8 cellular contexts compared by ENCODE assay signal in genomic region chr5:115543931-115544370, GRCh38. TPM values are rescaled to one million over a fixed set of nuclear protein-coding genes. Genes with fewer than 3 reads are reported as not detected.
A peak's percentile ranks its signal among the peaks of the same experiment; 100 is the strongest.
DNase-seq lines count a peak whose midpoint lies in the region; ATAC-seq, FAIRE-seq and TF ChIP-seq lines count a peak whose summit lies in the region.

No MANE protein-coding gene starts in this region.

- H3K9me3 ChIP-seq in BLaER1 treated with 17β-estradiol and CSF1 and Interleukin-3, amounts not matched to agents 10 nM and 100 nM (replicated peaks in 1 of 11) = peaks cover 25 to 44% (median 36%) of the 10 kb centered on the region in 11 experiments
- peaks cover 9% of the 10 kb centered on the region; the same call in 1 of the 2 replicates for H3K9me3 ChIP-seq in SU-DHL-6 (ENCODE audit: insufficient read depth, low read length)
- H3K9me3 ChIP-seq in astrocyte (ENCODE audit: insufficient read depth, low read depth, low read length) = peaks cover 4% of the 10 kb centered on the region

- peaks cover 11 to 43% (median 23%) of the 10 kb centered on the region in 10 experiments for H3K4me1 ChIP-seq in BLaER1 treated with 17β-estradiol and CSF1 and Interleukin-3, amounts not matched to agents 10 nM and 100 nM
- peaks cover 11% of the 10 kb centered on the region for H3K4me1 ChIP-seq in astrocyte (ENCODE audit: insufficient read depth, low read length)

- H3K36me3 ChIP-seq in BLaER1 treated with 17β-estradiol and CSF1 and Interleukin-3, amounts not matched to agents 10 nM and 100 nM = peaks cover 27 to 51% (median 42%) of the 10 kb centered on the region in 11 experiments
- H3K36me3 ChIP-seq in SU-DHL-6 (ENCODE audit: low read length) (peaks cover 45% of the 10 kb centered on the region), astrocyte (ENCODE audit: insufficient read depth, low read length) (peaks cover 15% of the 10 kb centered on the region)

- FAIRE-seq in astrocyte (lab: Jason Lieb, UNC) = no peak

- H3K9me3 Mint-ChIP-seq in astrocyte (ENCODE audit: unreplicated experiment) = peaks cover 5% of the 10 kb centered on the region

- H3K79me2 ChIP-seq in SU-DHL-6 (ENCODE audit: insufficient read depth, low read length) = peaks cover 52% of the 10 kb centered on the region
- H3K79me2 ChIP-seq in astrocyte (ENCODE audit: insufficient read depth, low read length) = peaks cover 53% of the 10 kb centered on the region

- H3K4me3 ChIP-seq in BLaER1 treated with 17β-estradiol and CSF1 and Interleukin-3, amounts not matched to agents 10 nM and 100 nM = peak overlapping the region; percentile 86 to 100 (median 96)
- H3K4me3 ChIP-seq in SU-DHL-6 (ENCODE audit: insufficient read depth, low read length, poor library complexity, severe bottlenecking) (peak overlapping the region; percentile 99), astrocyte (ENCODE audit: insufficient read depth, low read depth, low read length) (peak overlapping the region; percentile 89), retinal pigment epithelial cell (ENCODE audit: low read length) (peak overlapping the region; percentile 83)

- peak overlapping the region; percentile 93 for H3K27ac Mint-ChIP-seq in astrocyte (ENCODE audit: unreplicated experiment)

- H3K9ac ChIP-seq in BLaER1 treated with 17β-estradiol and CSF1 and Interleukin-3, amounts not matched to agents 10 nM and 100 nM = peak overlapping the region; percentile 96 to 99 (median 99)
- H3K9ac ChIP-seq in SU-DHL-6 (ENCODE audit: low read length) = peak overlapping the region; percentile 99
- H3K9ac ChIP-seq in astrocyte (ENCODE audit: low read length) = peak overlapping the region; percentile 95

- peak overlapping the region; percentile 86 to 100 (median 98) for H3K4me2 ChIP-seq in BLaER1 treated with 17β-estradiol and CSF1 and Interleukin-3, amounts not matched to agents 10 nM and 100 nM
- H3K4me2 ChIP-seq in SU-DHL-6 (ENCODE audit: low read depth, low read length, poor library complexity, severe bottlenecking) (peak overlapping the region; percentile 71), astrocyte (ENCODE audit: low read length) (peak overlapping the region; percentile 99)

- no peak for DNase-seq in astrocyte (ENCODE audit: low read depth)
- peak; percentile 60 to 78 for DNase-seq in hippocampal formation (lab: John Stamatoyannopoulos, UW)
- DNase-seq in retinal pigment epithelial cell (ENCODE audit: low read depth) = no peak
- no peak for DNase-seq in HuH-7.5 (ENCODE audit: low spot score)

- peak overlapping the region; percentile 95 to 98 (median 98) for H3K27ac ChIP-seq in BLaER1 treated with 17β-estradiol and CSF1 and Interleukin-3, amounts not matched to agents 10 nM and 100 nM
- peak overlapping the region; percentile 88 for H3K27ac ChIP-seq in SU-DHL-6 (ENCODE audit: low read depth, low read length)
- peak overlapping the region; percentile 92 for H3K27ac ChIP-seq in astrocyte (ENCODE audit: low read depth, low read length)

- ATAC-seq in GM19324 (IDR thresholded peaks at IDR 0.05; ENCODE audit: low FRiP score, unreplicated experiment) = peak; percentile 27
- peak; percentile 15 for ATAC-seq in HG03442 (IDR thresholded peaks at IDR 0.05; ENCODE audit: unreplicated experiment)

- TF ChIP-seq CTCF in SU-DHL-6 (IDR thresholded peaks at IDR 0.05; ENCODE audit: insufficient read depth, low read length, poor library complexity, severe bottlenecking) (no peak), astrocyte (IDR thresholded peaks at IDR 0.05; ENCODE audit: insufficient read depth, low read depth, low read length) (no peak), retinal pigment epithelial cell (conservative IDR thresholded peaks at IDR 0.05; ENCODE audit: low read depth, low read length) (no peak)

- peaks cover 4% of the 10 kb centered on the region for H3K36me3 Mint-ChIP-seq in astrocyte (ENCODE audit: low read depth, unreplicated experiment)

- peaks cover 28 to 55% (median 46%) of the 10 kb centered on the region in 11 experiments for H4K20me1 ChIP-seq in BLaER1 treated with 17β-estradiol and CSF1 and Interleukin-3, amounts not matched to agents 10 nM and 100 nM
- H4K20me1 ChIP-seq in SU-DHL-6 (ENCODE audit: low read depth, low read length) (peaks cover 27% of the 10 kb centered on the region), astrocyte (ENCODE audit: insufficient read depth, low read length) (peaks cover 50% of the 10 kb centered on the region)

- no peaks in the 10 kb centered on the region for H3K27me3 Mint-ChIP-seq in astrocyte (ENCODE audit: low read depth, unreplicated experiment)

- H3K4me1 Mint-ChIP-seq in astrocyte (ENCODE audit: low read depth, unreplicated experiment) = peaks cover 7% of the 10 kb centered on the region

- H3K4me3 Mint-ChIP-seq in astrocyte (ENCODE audit: unreplicated experiment) = peak overlapping the region; percentile 98

- H3K9me2 ChIP-seq in SU-DHL-6 (replicated peaks; ENCODE audit: insufficient read depth, low read length) = no peaks in the 10 kb centered on the region

- H2AFZ ChIP-seq in SU-DHL-6 (ENCODE audit: low read depth, low read length, severe bottlenecking) = peak overlapping the region; percentile 80
- peak overlapping the region; percentile 29 for H2AFZ ChIP-seq in astrocyte (ENCODE audit: low read depth, low read length)

- no peaks in the 10 kb centered on the region for H3K27me3 ChIP-seq in BLaER1 treated with 17β-estradiol and CSF1 and Interleukin-3, amounts not matched to agents 10 nM and 100 nM
- H3K27me3 ChIP-seq in SU-DHL-6 (ENCODE audit: low read length) (no peaks in the 10 kb centered on the region), astrocyte (ENCODE audit: insufficient read depth, low read length) (no peaks in the 10 kb centered on the region)

- H3F3A ChIP-seq in SU-DHL-6 (ENCODE audit: insufficient read depth) = no peaks in the 10 kb centered on the region

RNA-seq across cellular contexts. Expression of gene FEM1C, which starts 0.6 kb away (rescaled TPM):
- total RNA-seq in astrocyte = 20.6 and 22.9 TPM in 2 replicates

RNA-seq across cellular contexts. Expression of gene TICAM2, which starts 58.3 kb away (rescaled TPM):
- total RNA-seq in astrocyte = 6.7 and 6.8 TPM in 2 replicates

Comparison
In these comparisons a context has a peak if more than half of its experiments do, and no peak if none do; other contexts are left out.
1. DNase-seq: peak in hippocampal formation (2 of 2); none in astrocyte (single experiment), retinal pigment epithelial cell (single experiment) and HuH-7.5 (single experiment).
2. Peak in every context shown above with its lines, with median percentiles within 50 percentile points of each other: H3K27ac ChIP-seq, H3K4me2 ChIP-seq, H3K4me3 ChIP-seq and H3K9ac ChIP-seq.